ENCODE assay signal across 23 cellular contexts in the genomic region with DNA sequence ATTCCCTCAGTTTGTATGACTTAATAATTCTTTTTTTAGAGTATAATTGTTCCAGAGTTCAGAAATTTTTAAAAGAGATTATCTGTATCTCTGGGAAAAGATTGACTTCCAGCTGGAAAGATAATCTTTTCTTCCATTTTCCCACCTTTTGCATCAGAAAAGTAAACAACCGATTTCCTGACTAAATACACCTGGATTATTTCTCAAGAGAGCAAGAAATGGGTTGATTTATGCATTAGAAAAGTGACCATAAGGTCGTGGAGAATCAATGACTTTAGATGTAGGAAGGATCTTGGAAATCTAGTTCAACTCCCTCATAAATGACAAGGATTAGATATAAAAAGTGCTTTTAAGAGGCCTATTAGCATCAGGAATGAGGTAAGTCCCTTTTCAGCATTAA.
DNase-seq lines count a peak whose midpoint lies in the region; ATAC-seq, FAIRE-seq and TF ChIP-seq lines count a peak whose summit lies in the region.
"Had no signal": no experiment of that assay in that cellular context is flagged by ENCODE, and none has a peak within 500 bp of the region (broad histone marks: within the 10 kb centered on the region; RNA-seq: fewer than 3 reads in every experiment).

No MANE protein-coding gene starts in this region.

- WGBS in heart right ventricle, 2 donors = 48 to 54% methylated on average over 2 of the region's 2 CpGs
- WGBS in pancreas, 2 donors = 24 to 27% methylated on average over 2 of the region's 2 CpGs

- H3K9me3 ChIP-seq in heart right ventricle (no peaks in the 10 kb centered on the region), pancreas (no peaks in the 10 kb centered on the region)
- H3K9me3 ChIP-seq: Caco-2, MG63 had no signal

- peaks cover 23% of the 10 kb centered on the region for H3K4me1 Mint-ChIP-seq in WTC11

- 0 out of 2 replicates have a peak, but pooled peaks cover 2% of the 10 kb centered on the region for H3K36me3 Mint-ChIP-seq in WTC11

- peak overlapping the region in 6 of 10 donors; percentile 1 to 75 (median 36) for H3K27ac ChIP-seq in heart right ventricle
- peak overlapping the region in 3 of 4 donors; percentile 3 to 81 (median 81) for H3K27ac ChIP-seq in pancreas

- no peak for FAIRE-seq in pancreas (lab: Jason Lieb, UNC)
- FAIRE-seq: GM12892, GM18507 had no signal

- H3K4me1 ChIP-seq in heart right ventricle (peaks cover 0 to 61% (median 22%) of the 10 kb centered on the region in 9 donors), pancreas (peaks cover 17 to 41% (median 27%) of the 10 kb centered on the region in 3 donors)
- H3K4me1 ChIP-seq: Caco-2 had no signal

- no peak for TF ChIP-seq CTCF in heart right ventricle (IDR thresholded peaks at IDR 0.05)
- no peak for TF ChIP-seq CTCF in WTC11 (IDR thresholded peaks at IDR 0.05)
- TF ChIP-seq CTCF in pancreas (IDR thresholded peaks at IDR 0.05) = no peak

- H3K36me3 ChIP-seq in heart right ventricle (no peaks in the 10 kb centered on the region), pancreas (no peaks in the 10 kb centered on the region)
- H3K36me3 ChIP-seq: MG63 had no signal

- no peaks in the 10 kb centered on the region for H3K27me3 ChIP-seq in heart right ventricle
- no peaks in the 10 kb centered on the region for H3K27me3 ChIP-seq in pancreas
- H3K27me3 ChIP-seq: MG63 had no signal

- H3K4me3 ChIP-seq in heart right ventricle (no peak overlapping the region), pancreas (no peak overlapping the region)
- H3K4me3 ChIP-seq: GM23338, MG63 had no signal

- CTCF ChIA-PET in WTC11 (lab: Charles Lee) = no interaction called here

- intact Hi-C loops in heart right ventricle (cut with DNase I) = loop anchor here in 1 of 10 donors (5.0 to 10.0 kb wide), 2 partner anchors 61 to 107 kb away; no protein-coding TSS in a partner anchor
- intact Hi-C loops in cardiac septum (cut with DNase I) = no loop called here
- intact Hi-C loops in pancreas (cut with DNase I) = loop anchor here in 1 of 3 donors (10.0 kb wide), 1 partner anchor 53 kb away; no protein-coding TSS in a partner anchor
- intact Hi-C loops in posterior cingulate gyrus (cut with DNase I) = no loop called here

- H3K4me3 Mint-ChIP-seq in WTC11 = no peak overlapping the region
- H3K4me3 Mint-ChIP-seq: GM23338 had no signal

- no peak overlapping the region for H3K27ac Mint-ChIP-seq in WTC11
- H3K27ac Mint-ChIP-seq: GM23338 had no signal

- no peaks in the 10 kb centered on the region for H3K27me3 Mint-ChIP-seq in WTC11 (ENCODE audit: low read depth)

- H3K9me3 Mint-ChIP-seq in WTC11 = peaks cover 3% of the 10 kb centered on the region

- ATAC-seq in heart right ventricle = no peak
- no peak for ATAC-seq in WTC11
- peak; percentile 56 to 79 (median 70) for ATAC-seq in pancreas
- ATAC-seq: GM23338, HCT116 had no signal

- DNase-seq in DMS53 (lab: John Stamatoyannopoulos, UW) (peak; percentile 14), DMS53 treated with DMSO at 0.1 percent for 48 hours (lab: John Stamatoyannopoulos, UW; ENCODE audit: unreplicated experiment) (no peak), heart right ventricle (no peak), cardiac septum (ENCODE audit: low spot score) (no peak), WTC11 (ENCODE audit: low spot score) (no peak), pancreas (no peak), posterior cingulate gyrus (no peak)
- no peak for DNase-seq in activated CD4-positive, CD25-positive, alpha-beta regulatory T cell treated with anti-CD3 and anti-CD28 coated beads, Interleukin-2, amount 50 U/mL, for 72 hours
- DNase-seq: 8988T; Caco-2; Kasumi-1; MG63; NCI-H1048; NCI-H1436; NCI-H2029 treated with DMSO at 0.1 percent for 48 hours; NCI-H2171; NCI-H748 treated with DMSO at 0.1 percent for 48 hours; NK-92 treated with Interleukin-12 subunit alpha and Interleukin-12 subunit beta, amount 100 ng/mL, for 24 hours; Right ventricle myocardium superior had no signal

- POLR2A ChIA-PET in WTC11 (lab: Charles Lee) = no interaction called here

TF ChIP-seq in WTC11, 78 proteins besides CTCF, POLR2A, EP300 and RAD21:
- TF ChIP-seq GABPB1 (CRISPR knock-in tag; IDR thresholded peaks at IDR 0.05) (peak; percentile 90), ATF2 (CRISPR knock-in tag; IDR thresholded peaks at IDR 0.05; ENCODE audit: borderline replicate concordance, low read depth) (no peak)

Comparison
In these comparisons a context has a peak if more than half of its experiments do, and no peak if none do; other contexts are left out.
1. ATAC-seq: peak in pancreas (4 of 4); none in heart right ventricle (0 of 8) and WTC11 (single experiment).